9 cellular contexts compared by ENCODE assay signal in genomic region chr13:49499889-49500660, GRCh38. TPM values are rescaled to one million over a fixed set of nuclear protein-coding genes. Genes with fewer than 3 reads are reported as not detected.
DNase-seq lines count a peak whose midpoint lies in the region; ATAC-seq, FAIRE-seq and TF ChIP-seq lines count a peak whose summit lies in the region.
"Had no signal": no experiment of that assay in that cellular context is flagged by ENCODE, and none has a peak within 500 bp of the region (broad histone marks: within the 10 kb centered on the region; RNA-seq: fewer than 3 reads in every experiment).

No MANE protein-coding gene starts in this region.

- peaks cover 2% of the 10 kb centered on the region for H3K9me3 Mint-ChIP-seq in activated naive CD8-positive, alpha-beta T cell treated with anti-CD3 and anti-CD28 coated beads for 36 hours
- no peaks in the 10 kb centered on the region for H3K9me3 Mint-ChIP-seq in immature natural killer cell

- TF ChIP-seq CTCF in AG04449 (IDR thresholded peaks at IDR 0.05; ENCODE audit: insufficient read depth, low read length, missing control alignments), result no peak
- no peak for TF ChIP-seq CTCF in esophagus squamous epithelium (IDR thresholded peaks at IDR 0.05)
- no peak for TF ChIP-seq CTCF in D721Med (IDR thresholded peaks at IDR 0.05; ENCODE audit: insufficient read depth, missing control alignments)

- 34 to 55% methylated on average over 4 to 6 of the region's 6 CpGs for WGBS in esophagus squamous epithelium, 2 donors

- peak; percentile 11 for FAIRE-seq in GM19239 (lab: Jason Lieb, UNC)
- no peak for FAIRE-seq in D721Med (lab: Jason Lieb, UNC)

- H3K4me3 Mint-ChIP-seq in activated naive CD8-positive, alpha-beta T cell treated with anti-CD3 and anti-CD28 coated beads for 36 hours, result no peak overlapping the region
- H3K4me3 Mint-ChIP-seq in immature natural killer cell, result peak overlapping the region in 1 of 5 donors; percentile 37

- intact Hi-C loops in esophagus squamous epithelium (cut with DNase I), result no loop called here

- POLR2A ChIA-PET in AG04449 (lab: Yijun Ruan, JAX), result no interaction called here

- H3K4me1 ChIP-seq in esophagus squamous epithelium, result peaks cover 0 to 52% (median 0%) of the 10 kb centered on the region in 3 donors

- peak; percentile 45 for DNase-seq in AG04449 (ENCODE audit: low read depth, low spot score)
- no peak for DNase-seq in GM19239 (ENCODE audit: insufficient read length, low spot score)
- DNase-seq in activated naive CD8-positive, alpha-beta T cell treated with anti-CD3 and anti-CD28 coated beads for 36 hours, result no peak
- no peak for DNase-seq in immature natural killer cell
- no peak for DNase-seq in LoVo (ENCODE audit: low spot score)
- no peak for DNase-seq in esophagus squamous epithelium (lab: John Stamatoyannopoulos, UW)
- no peak for DNase-seq in D721Med (ENCODE audit: insufficient read length, low spot score)
- DNase-seq: left ventricle myocardium superior had no signal

- no peak for ATAC-seq in HG03025 (IDR thresholded peaks at IDR 0.05; ENCODE audit: low FRiP score, unreplicated experiment)
- ATAC-seq: left ventricle myocardium superior had no signal

- H3K27me3 ChIP-seq in esophagus squamous epithelium, result no peaks in the 10 kb centered on the region

- no peak for TF ChIP-seq POLR2A in esophagus squamous epithelium (IDR thresholded peaks at IDR 0.05)

- peak overlapping the region in 2 of 4 donors; percentile 2 to 54 for H3K27ac ChIP-seq in esophagus squamous epithelium

- H3K4me3 ChIP-seq in AG04449 (ENCODE audit: low read depth, low read length) (peak overlapping the region; percentile 24), esophagus squamous epithelium (no peak overlapping the region)

- no peaks in the 10 kb centered on the region for H3K9me3 ChIP-seq in esophagus squamous epithelium

- H3K27ac Mint-ChIP-seq in activated naive CD8-positive, alpha-beta T cell treated with anti-CD3 and anti-CD28 coated beads for 36 hours, result peak overlapping the region; percentile 49
- H3K27ac Mint-ChIP-seq in immature natural killer cell, result peak overlapping the region in 5 of 6 donors; percentile 14 to 98 (median 30)

- H3K27me3 Mint-ChIP-seq in activated naive CD8-positive, alpha-beta T cell treated with anti-CD3 and anti-CD28 coated beads for 36 hours, result no peaks in the 10 kb centered on the region
- H3K27me3 Mint-ChIP-seq in immature natural killer cell (ENCODE audit: low read depth in 3 of 3), result peaks cover 2 to 10% (median 8%) of the 10 kb centered on the region in 3 donors

- CTCF ChIA-PET in AG04449 (lab: Yijun Ruan, JAX), result no interaction called here

- H3K36me3 ChIP-seq in esophagus squamous epithelium, result peaks cover 0 to 23% (median 0%) of the 10 kb centered on the region in 3 donors

- H3K4me1 Mint-ChIP-seq in activated naive CD8-positive, alpha-beta T cell treated with anti-CD3 and anti-CD28 coated beads for 36 hours, result peaks cover 42% of the 10 kb centered on the region
- peaks cover 44 to 60% of the 10 kb centered on the region in 2 donors for H3K4me1 Mint-ChIP-seq in immature natural killer cell

- peaks cover 52% of the 10 kb centered on the region for H3K36me3 Mint-ChIP-seq in activated naive CD8-positive, alpha-beta T cell treated with anti-CD3 and anti-CD28 coated beads for 36 hours
- H3K36me3 Mint-ChIP-seq in immature natural killer cell, result peaks cover 0 to 7% (median 6%) of the 10 kb centered on the region in 3 donors

RNA-seq across cellular contexts. Expression of gene PHF11, which starts 4.3 kb away (rescaled TPM):
- total RNA-seq in activated naive CD8-positive, alpha-beta T cell treated with anti-CD3 and anti-CD28 coated beads for 36 hours, result 10 to 100 TPM; 53.6 to 61.5 TPM
- polyA plus RNA-seq in immature natural killer cell, result 10 to 100 TPM; 67.1 to 79.2 (median 70.6) TPM
- total RNA-seq in esophagus squamous epithelium, result 10 to 100 TPM; 12.9 to 31.3 (median 19.6) TPM

RNA-seq across cellular contexts. Expression of gene SETDB2, which starts 56.0 kb away (rescaled TPM):
- 10 to 100 TPM; 11.1 to 11.3 TPM for total RNA-seq in activated naive CD8-positive, alpha-beta T cell treated with anti-CD3 and anti-CD28 coated beads for 36 hours
- polyA plus RNA-seq in immature natural killer cell, result 1 to 10 TPM; 5.5 to 8.8 (median 7.5) TPM
- 1 to 10 TPM; 2.3 to 9.0 (median 4.8) TPM for total RNA-seq in esophagus squamous epithelium

RNA-seq across cellular contexts. Expression of gene CAB39L, which starts 56.2 kb away (rescaled TPM):
- total RNA-seq in activated naive CD8-positive, alpha-beta T cell treated with anti-CD3 and anti-CD28 coated beads for 36 hours, result 1 to 10 TPM; 3.1 to 3.2 TPM
- polyA plus RNA-seq in immature natural killer cell, result 10 to 100 TPM in 1 of 3 donors, 1 to 10 TPM in 2; 4.9 to 11.0 (median 7.0) TPM
- 10 to 100 TPM; 16.9 to 29.2 (median 21.2) TPM for total RNA-seq in esophagus squamous epithelium

Comparison
In these comparisons a context has a peak if more than half of its experiments do, and no peak if none do; other contexts are left out.
1. RNA of gene CAB39L, which starts 56.2 kb away (total RNA-seq): 16.9 to 29.2 TPM in esophagus squamous epithelium; 3.1 to 3.2 TPM in activated naive CD8-positive, alpha-beta T cell treated with anti-CD3 and anti-CD28 coated beads for 36 hours; every median in the first group is over 4 times any median in the second.